Comparison of ENCODE assay signal across 11 cellular contexts in genomic region chr4:48247142-48247877, GRCh38. TPM values are rescaled to one million over a fixed set of nuclear protein-coding genes. Genes with fewer than 3 reads are reported as not detected.
DNase-seq lines count a peak whose midpoint lies in the region; ATAC-seq and TF ChIP-seq lines count a peak whose summit lies in the region.
"Had no signal": no experiment of that assay in that cellular context is flagged by ENCODE, and none has a peak within 500 bp of the region (broad histone marks: within the 10 kb centered on the region; RNA-seq: fewer than 3 reads in every experiment).

No MANE protein-coding gene starts in this region.

- H3K4me3 ChIP-seq in NB4 (ENCODE audit: low read depth, low read length) (no peak overlapping the region), H7 (ENCODE audit: insufficient read depth, low read depth, low read length) (no peak overlapping the region)
- H3K4me3 ChIP-seq: coronary artery had no signal

- ATAC-seq in GM19035 (IDR thresholded peaks at IDR 0.05; ENCODE audit: unreplicated experiment) (peak; percentile 70), HG02884 (IDR thresholded peaks at IDR 0.05; ENCODE audit: unreplicated experiment) (peak; percentile 51)

- peak; percentile 68 for DNase-seq in NB4 (ENCODE audit: low read depth)
- peak; percentile 58 for DNase-seq in inferior parietal cortex (ENCODE audit: extremely low spot score)
- no peak for DNase-seq in AG08395 (ENCODE audit: low spot score)
- DNase-seq in H7 = no peak
- no peak for DNase-seq in germinal center (ENCODE audit: low spot score)
- no peak for DNase-seq in NCI-H1105 (lab: John Stamatoyannopoulos, UW)
- DNase-seq: activated CD4-positive, alpha-beta T cell treated with anti-CD3 and anti-CD28 coated beads, Interleukin-2, amount 50 U/mL, for 48 hours; left cardiac atrium had no signal

- no peak for TF ChIP-seq CTCF in NB4 (IDR thresholded peaks at IDR 0.05; ENCODE audit: low read depth, low read length)

- TF ChIP-seq POLR2A in NB4 (IDR thresholded peaks at IDR 0.05; ENCODE audit: extremely low read depth, insufficient read length) = no peak

- H3K27me3 ChIP-seq in H7 (ENCODE audit: control insufficient read depth, insufficient read depth, low read length) = no peaks in the 10 kb centered on the region

- H3K36me3 ChIP-seq in H7 (replicated peaks; ENCODE audit: control insufficient read depth, insufficient read depth, low read length) = no peaks in the 10 kb centered on the region

RNA-seq across cellular contexts. Expression of gene TEC, which starts 22.3 kb away (rescaled TPM):
- 1.2 and 2.0 TPM in 2 replicates for total RNA-seq in H7 (2014; rRNA removed; shearing (Covaris generic))

Comparison
In these comparisons a context has a peak if more than half of its experiments do, and no peak if none do; other contexts are left out.
1. DNase-seq: peak in NB4 (single experiment) and inferior parietal cortex (single experiment); none in AG08395 (single experiment), H7 (single experiment), germinal center (single experiment) and NCI-H1105 (single experiment).